22 cellular contexts compared by ENCODE assay signal in genomic region chrX:110268395-110268794, GRCh38. TPM values are rescaled to one million over a fixed set of nuclear protein-coding genes. Genes with fewer than 3 reads are reported as not detected.
DNase-seq lines count a peak whose midpoint lies in the region; ATAC-seq and TF ChIP-seq lines count a peak whose summit lies in the region.
"Had no signal": no experiment of that assay in that cellular context is flagged by ENCODE, and none has a peak within 500 bp of the region (broad histone marks: within the 10 kb centered on the region; RNA-seq: fewer than 3 reads in every experiment).

No MANE protein-coding gene starts in this region.

- peaks cover 9% of the 10 kb centered on the region for H3K36me3 Mint-ChIP-seq in activated CD4-positive, alpha-beta T cell treated with anti-CD3 and anti-CD28 coated beads, Interleukin-2, amount 10 ng/mL, durations not matched to agents 7 days and 5 days (ENCODE audit: low read depth)
- H3K36me3 Mint-ChIP-seq in activated CD4-positive, alpha-beta T cell treated with anti-CD3 and anti-CD28 coated beads, Interleukin-2, amount 10 ng/mL, durations not matched to agents 24 days and 14 days (ENCODE audit: low read depth) = peaks cover 5% of the 10 kb centered on the region
- peaks cover under 1% of the 10 kb centered on the region for H3K36me3 Mint-ChIP-seq in CD4-positive, alpha-beta T cell (ENCODE audit: low read depth)
- peaks cover 8% of the 10 kb centered on the region for H3K36me3 Mint-ChIP-seq in activated CD4-positive, alpha-beta memory T cell treated with anti-CD3 and anti-CD28 coated beads, Interleukin-2, amount 10 ng/mL, durations not matched to agents 7 days and 5 days (ENCODE audit: low read depth)
- no peaks in the 10 kb centered on the region for H3K36me3 Mint-ChIP-seq in mesothelial cell of epicardium
- no peaks in the 10 kb centered on the region for H3K36me3 Mint-ChIP-seq in MCF 10A (ENCODE audit: insufficient read depth, unreplicated experiment)
- H3K36me3 Mint-ChIP-seq: IgD-negative memory B cell, naive B cell had no signal

- DNase-seq in activated CD4-positive, alpha-beta T cell treated with anti-CD3 and anti-CD28 coated beads, Interleukin-2, amount 10 ng/mL, durations not matched to agents 7 days and 5 days = no peak
- DNase-seq in activated CD4-positive, alpha-beta T cell treated with anti-CD3 and anti-CD28 coated beads, Interleukin-2, amount 10 ng/mL, durations not matched to agents 24 days and 14 days = no peak
- DNase-seq in CD4-positive, alpha-beta T cell = no peak
- DNase-seq in activated CD4-positive, alpha-beta memory T cell treated with anti-CD3 and anti-CD28 coated beads, Interleukin-2, amount 10 ng/mL, durations not matched to agents 7 days and 5 days = no peak
- DNase-seq in mesothelial cell of epicardium (ENCODE audit: low spot score in 2 of 2, unreplicated experiment in 2 of 2) = no peak
- no peak for DNase-seq in MCF 10A (ENCODE audit: unreplicated experiment)
- no peak for DNase-seq in NCI-H2227 (lab: John Stamatoyannopoulos, UW; ENCODE audit: unreplicated experiment)
- no peak for DNase-seq in HuH-7.5 (ENCODE audit: low spot score)
- DNase-seq: activated naive CD4-positive, alpha-beta T cell; CD8-positive, alpha-beta memory T cell; naive B cell; NCI-H1105; NCI-H1930; NCI-H526; NK-92 treated with Interleukin-12 subunit alpha and Interleukin-12 subunit beta, amount 100 ng/mL, for 24 hours; SHP77 had no signal

- no peaks in the 10 kb centered on the region for H3K9me3 ChIP-seq in CD4-positive, alpha-beta T cell (ENCODE audit: control insufficient read depth, low read length)
- H3K9me3 ChIP-seq: ascending aorta, vagina had no signal

- no peak overlapping the region for H3K4me3 Mint-ChIP-seq in activated CD4-positive, alpha-beta T cell treated with anti-CD3 and anti-CD28 coated beads, Interleukin-2, amount 10 ng/mL, durations not matched to agents 7 days and 5 days
- no peak overlapping the region for H3K4me3 Mint-ChIP-seq in activated CD4-positive, alpha-beta T cell treated with anti-CD3 and anti-CD28 coated beads, Interleukin-2, amount 10 ng/mL, durations not matched to agents 24 days and 14 days
- peak overlapping the region; percentile 28 for H3K4me3 Mint-ChIP-seq in CD4-positive, alpha-beta T cell
- no peak overlapping the region for H3K4me3 Mint-ChIP-seq in activated CD4-positive, alpha-beta memory T cell treated with anti-CD3 and anti-CD28 coated beads, Interleukin-2, amount 10 ng/mL, durations not matched to agents 7 days and 5 days
- H3K4me3 Mint-ChIP-seq in mesothelial cell of epicardium (no peak overlapping the region), MCF 10A (ENCODE audit: unreplicated experiment) (no peak overlapping the region)
- H3K4me3 Mint-ChIP-seq: IgD-negative memory B cell; stimulated activated naive CD8-positive, alpha-beta T cell treated with anti-CD3 and anti-CD28 coated beads, Interleukin-15, Interleukin-2, amounts not matched to agents 100 ng/mL and 50 ng/mL, for 24 hours had no signal

- CTCF ChIA-PET in activated CD4-positive, alpha-beta T cell treated with anti-CD3 and anti-CD28 coated beads, Interleukin-2, amount 10 ng/mL, durations not matched to agents 7 days and 5 days (lab: Charles Lee) = interaction anchor here (0.6 kb wide), 1 partner anchor 86 kb away, joined by 3 read pairs; no protein-coding TSS in a partner anchor
- CTCF ChIA-PET in CD4-positive, alpha-beta T cell (lab: Charles Lee) = no interaction called here
- CTCF ChIA-PET in activated CD4-positive, alpha-beta memory T cell treated with anti-CD3 and anti-CD28 coated beads, Interleukin-2, amount 10 ng/mL, durations not matched to agents 7 days and 5 days (lab: Charles Lee) = interaction anchor here (1.6 kb wide), 1 partner anchor 10 kb away, joined by 4 read pairs; no protein-coding TSS in a partner anchor
- CTCF ChIA-PET in MCF 10A (lab: Yijun Ruan, JAX) = no interaction called here

- no peak overlapping the region for H3K27ac ChIP-seq in CD4-positive, alpha-beta T cell (ENCODE audit: low read depth, low read length)
- H3K27ac ChIP-seq: ascending aorta, vagina had no signal

- no peaks in the 10 kb centered on the region for H3K9me3 Mint-ChIP-seq in activated CD4-positive, alpha-beta T cell treated with anti-CD3 and anti-CD28 coated beads, Interleukin-2, amount 10 ng/mL, durations not matched to agents 7 days and 5 days
- peaks cover 3% of the 10 kb centered on the region for H3K9me3 Mint-ChIP-seq in activated CD4-positive, alpha-beta T cell treated with anti-CD3 and anti-CD28 coated beads, Interleukin-2, amount 10 ng/mL, durations not matched to agents 24 days and 14 days
- no peaks in the 10 kb centered on the region for H3K9me3 Mint-ChIP-seq in CD4-positive, alpha-beta T cell
- H3K9me3 Mint-ChIP-seq in activated CD4-positive, alpha-beta memory T cell treated with anti-CD3 and anti-CD28 coated beads, Interleukin-2, amount 10 ng/mL, durations not matched to agents 7 days and 5 days = no peaks in the 10 kb centered on the region
- peaks cover 16% of the 10 kb centered on the region for H3K9me3 Mint-ChIP-seq in mesothelial cell of epicardium
- no peaks in the 10 kb centered on the region for H3K9me3 Mint-ChIP-seq in MCF 10A (ENCODE audit: unreplicated experiment)
- H3K9me3 Mint-ChIP-seq: CD8-positive, alpha-beta memory T cell; IgD-negative memory B cell; stimulated activated naive CD8-positive, alpha-beta T cell treated with anti-CD3 and anti-CD28 coated beads, Interleukin-15, Interleukin-2, amounts not matched to agents 100 ng/mL and 50 ng/mL, for 24 hours had no signal

- no TSS peak for BruUV-seq in MCF 10A (replicated peaks; lab: Mats Ljungman, UMichigan)

- intact Hi-C loops in activated CD4-positive, alpha-beta T cell treated with anti-CD3 and anti-CD28 coated beads, Interleukin-2, amount 10 ng/mL, durations not matched to agents 24 days and 14 days (cut with micrococcal nuclease) = no loop called here
- intact Hi-C loops in CD4-positive, alpha-beta T cell (cut with DNase I, micrococcal nuclease) = loop anchor here in 1 of 2 experiments (5.0 kb wide), 1 partner anchor 44 kb away; no protein-coding TSS in a partner anchor
- intact Hi-C loops in MCF 10A (cut with micrococcal nuclease) = no loop called here

- ATAC-seq in CD4-positive, alpha-beta T cell (ENCODE audit: poor library complexity) = no peak
- ATAC-seq: left lobe of liver, Panc1 had no signal

- POLR2A ChIA-PET in activated CD4-positive, alpha-beta T cell treated with anti-CD3 and anti-CD28 coated beads, Interleukin-2, amount 10 ng/mL, durations not matched to agents 7 days and 5 days (lab: Charles Lee) = no interaction called here
- POLR2A ChIA-PET in CD4-positive, alpha-beta T cell (lab: Charles Lee) = interaction anchor here (1.4 kb wide), 1 partner anchor 39 kb away, joined by 3 read pairs; no protein-coding TSS in a partner anchor
- POLR2A ChIA-PET in activated CD4-positive, alpha-beta memory T cell treated with anti-CD3 and anti-CD28 coated beads, Interleukin-2, amount 10 ng/mL, durations not matched to agents 7 days and 5 days (lab: Charles Lee) = no interaction called here
- POLR2A ChIA-PET in MCF 10A (lab: Yijun Ruan, JAX) = interaction anchor here (0.7 to 0.9 kb wide), 3 partner anchors 17 to 1653 kb away, joined by 3 read pairs; no protein-coding TSS in a partner anchor

- TF ChIP-seq CTCF in CD4-positive, alpha-beta T cell (IDR thresholded peaks at IDR 0.05) = no peak
- no peak for TF ChIP-seq CTCF in mesothelial cell of epicardium (IDR thresholded peaks at IDR 0.05; ENCODE audit: unreplicated experiment)
- no peak for TF ChIP-seq CTCF in MCF 10A (IDR thresholded peaks at IDR 0.05; ENCODE audit: unreplicated experiment)

- H3K27me3 Mint-ChIP-seq in activated CD4-positive, alpha-beta T cell treated with anti-CD3 and anti-CD28 coated beads, Interleukin-2, amount 10 ng/mL, durations not matched to agents 7 days and 5 days = no peaks in the 10 kb centered on the region
- H3K27me3 Mint-ChIP-seq in activated CD4-positive, alpha-beta T cell treated with anti-CD3 and anti-CD28 coated beads, Interleukin-2, amount 10 ng/mL, durations not matched to agents 24 days and 14 days = no peaks in the 10 kb centered on the region
- no peaks in the 10 kb centered on the region for H3K27me3 Mint-ChIP-seq in CD4-positive, alpha-beta T cell
- no peaks in the 10 kb centered on the region for H3K27me3 Mint-ChIP-seq in activated CD4-positive, alpha-beta memory T cell treated with anti-CD3 and anti-CD28 coated beads, Interleukin-2, amount 10 ng/mL, durations not matched to agents 7 days and 5 days
- no peaks in the 10 kb centered on the region for H3K27me3 Mint-ChIP-seq in mesothelial cell of epicardium (ENCODE audit: low read depth)
- peaks cover 49% of the 10 kb centered on the region for H3K27me3 Mint-ChIP-seq in MCF 10A (ENCODE audit: insufficient read depth, unreplicated experiment)
- H3K27me3 Mint-ChIP-seq: CD8-positive, alpha-beta memory T cell; IgD-negative memory B cell; naive B cell; stimulated activated naive CD8-positive, alpha-beta T cell treated with anti-CD3 and anti-CD28 coated beads, Interleukin-15, Interleukin-2, amounts not matched to agents 100 ng/mL and 50 ng/mL, for 24 hours had no signal

- peaks cover 20% of the 10 kb centered on the region for H3K4me1 Mint-ChIP-seq in activated CD4-positive, alpha-beta T cell treated with anti-CD3 and anti-CD28 coated beads, Interleukin-2, amount 10 ng/mL, durations not matched to agents 7 days and 5 days
- H3K4me1 Mint-ChIP-seq in activated CD4-positive, alpha-beta T cell treated with anti-CD3 and anti-CD28 coated beads, Interleukin-2, amount 10 ng/mL, durations not matched to agents 24 days and 14 days = peaks cover 17% of the 10 kb centered on the region
- H3K4me1 Mint-ChIP-seq in CD4-positive, alpha-beta T cell (ENCODE audit: low read depth) = peaks cover 55% of the 10 kb centered on the region
- H3K4me1 Mint-ChIP-seq in activated CD4-positive, alpha-beta memory T cell treated with anti-CD3 and anti-CD28 coated beads, Interleukin-2, amount 10 ng/mL, durations not matched to agents 7 days and 5 days = peaks cover 39% of the 10 kb centered on the region
- H3K4me1 Mint-ChIP-seq in mesothelial cell of epicardium = peaks cover 19% of the 10 kb centered on the region
- no peaks in the 10 kb centered on the region for H3K4me1 Mint-ChIP-seq in MCF 10A (ENCODE audit: insufficient read depth, unreplicated experiment)

- H3K27me3 ChIP-seq in CD4-positive, alpha-beta T cell (ENCODE audit: control insufficient read depth, insufficient read depth, low read length) = no peaks in the 10 kb centered on the region
- H3K27me3 ChIP-seq: ascending aorta, vagina had no signal

- peak overlapping the region; percentile 78 for H3K27ac Mint-ChIP-seq in activated CD4-positive, alpha-beta T cell treated with anti-CD3 and anti-CD28 coated beads, Interleukin-2, amount 10 ng/mL, durations not matched to agents 7 days and 5 days
- H3K27ac Mint-ChIP-seq in activated CD4-positive, alpha-beta T cell treated with anti-CD3 and anti-CD28 coated beads, Interleukin-2, amount 10 ng/mL, durations not matched to agents 24 days and 14 days = no peak overlapping the region
- H3K27ac Mint-ChIP-seq in CD4-positive, alpha-beta T cell = peak overlapping the region; percentile 84
- peak overlapping the region; percentile 80 for H3K27ac Mint-ChIP-seq in activated CD4-positive, alpha-beta memory T cell treated with anti-CD3 and anti-CD28 coated beads, Interleukin-2, amount 10 ng/mL, durations not matched to agents 7 days and 5 days
- H3K27ac Mint-ChIP-seq in mesothelial cell of epicardium (peak overlapping the region; percentile 87), MCF 10A (ENCODE audit: low read depth, unreplicated experiment) (no peak overlapping the region)
- H3K27ac Mint-ChIP-seq: IgD-negative memory B cell; naive B cell; stimulated activated naive CD8-positive, alpha-beta T cell treated with anti-CD3 and anti-CD28 coated beads, Interleukin-15, Interleukin-2, amounts not matched to agents 100 ng/mL and 50 ng/mL, for 24 hours had no signal

RNA-seq across cellular contexts. Expression of gene AMMECR1, which starts 49.5 kb away (rescaled TPM):
- total RNA-seq in activated CD4-positive, alpha-beta T cell treated with anti-CD3 and anti-CD28 coated beads, Interleukin-2, amount 10 ng/mL, durations not matched to agents 7 days and 5 days = 1 to 10 TPM; 8.6 to 9.9 TPM
- 12.2 and 15.0 TPM in 2 replicates for total RNA-seq in activated CD4-positive, alpha-beta T cell treated with anti-CD3 and anti-CD28 coated beads, Interleukin-2, amount 10 ng/mL, durations not matched to agents 24 days and 14 days
- total RNA-seq in CD4-positive, alpha-beta T cell = 1 to 10 TPM; 7.8 to 7.9 TPM
- 10 to 100 TPM; 12.6 to 12.8 TPM for total RNA-seq in activated CD4-positive, alpha-beta memory T cell treated with anti-CD3 and anti-CD28 coated beads, Interleukin-2, amount 10 ng/mL, durations not matched to agents 7 days and 5 days
- total RNA-seq in mesothelial cell of epicardium (15.6 to 17.8 TPM (median 16.6 TPM) in 3 replicates), MCF 10A (2022) (20.8 and 27.0 TPM in 2 replicates)

Comparison
In these comparisons a context has a peak if more than half of its experiments do, and no peak if none do; other contexts are left out.
1. H3K27ac Mint-ChIP-seq: peak in activated CD4-positive, alpha-beta T cell treated with anti-CD3 and anti-CD28 coated beads, Interleukin-2, amount 10 ng/mL, durations not matched to agents 7 days and 5 days (single experiment), CD4-positive, alpha-beta T cell (single experiment), activated CD4-positive, alpha-beta memory T cell treated with anti-CD3 and anti-CD28 coated beads, Interleukin-2, amount 10 ng/mL, durations not matched to agents 7 days and 5 days (single experiment) and mesothelial cell of epicardium (single experiment); none in activated CD4-positive, alpha-beta T cell treated with anti-CD3 and anti-CD28 coated beads, Interleukin-2, amount 10 ng/mL, durations not matched to agents 24 days and 14 days (single experiment) and MCF 10A (single experiment).
2. CTCF ChIA-PET loops: an anchor here in activated CD4-positive, alpha-beta T cell treated with anti-CD3 and anti-CD28 coated beads, Interleukin-2, amount 10 ng/mL, durations not matched to agents 7 days and 5 days (0.6 kb wide) and activated CD4-positive, alpha-beta memory T cell treated with anti-CD3 and anti-CD28 coated beads, Interleukin-2, amount 10 ng/mL, durations not matched to agents 7 days and 5 days (1.6 kb wide); none called in CD4-positive, alpha-beta T cell and MCF 10A.
3. POLR2A ChIA-PET loops: an anchor here in CD4-positive, alpha-beta T cell (1.4 kb wide) and MCF 10A (0.7 to 0.9 kb wide); none called in activated CD4-positive, alpha-beta T cell treated with anti-CD3 and anti-CD28 coated beads, Interleukin-2, amount 10 ng/mL, durations not matched to agents 7 days and 5 days and activated CD4-positive, alpha-beta memory T cell treated with anti-CD3 and anti-CD28 coated beads, Interleukin-2, amount 10 ng/mL, durations not matched to agents 7 days and 5 days.